ENCODE assay signal across 1 cellular context in genomic region chr6:150857062-150857905, GRCh38.
TF ChIP-seq lines count a peak whose summit lies in the region.

No MANE protein-coding gene starts in this region.

TF ChIP-seq in Ishikawa, 13 proteins besides CTCF, POLR2A, EP300 and RAD21 (continued from another document):
- TF ChIP-seq ZBTB7A (IDR thresholded peaks at IDR 0.05; ENCODE audit: low read depth) (no peak), TAF1 (IDR thresholded peaks at IDR 0.05; ENCODE audit: low read depth) (0 out of 2 replicates have a peak, but pooled peaks have one; percentile 36), TCF12 (IDR thresholded peaks at IDR 0.05; ENCODE audit: low read depth) (peak; percentile 81), USF1 (IDR thresholded peaks at IDR 0.05) (no peak)
